ENCODE assay signal across 26 cellular contexts in genomic region chr14:92288994-92289393, GRCh38. TPM values are rescaled to one million over a fixed set of nuclear protein-coding genes. Genes with fewer than 3 reads are reported as not detected.
DNase-seq lines count a peak whose midpoint lies in the region; ATAC-seq and TF ChIP-seq lines count a peak whose summit lies in the region.
"Had no signal": no experiment of that assay in that cellular context is flagged by ENCODE, and none has a peak within 500 bp of the region (broad histone marks: within the 10 kb centered on the region; RNA-seq: fewer than 3 reads in every experiment).

No MANE protein-coding gene starts in this region.

- H3K27me3 ChIP-seq in foreskin keratinocyte: peaks cover 3% of the 10 kb centered on the region
- H3K27me3 ChIP-seq: BLaER1 had no signal

- H3K9me3 Mint-ChIP-seq in nephron: peaks cover 3% of the 10 kb centered on the region
- H3K9me3 Mint-ChIP-seq: CD4-positive, alpha-beta memory T cell; CD8-positive, alpha-beta memory T cell had no signal

- peaks cover 7% of the 10 kb centered on the region for H3K4me1 Mint-ChIP-seq in nephron
- H3K4me1 Mint-ChIP-seq: CD14-positive monocyte; CD4-positive, alpha-beta memory T cell; CD4-positive, CD25-positive, alpha-beta regulatory T cell; CD8-positive, alpha-beta memory T cell had no signal

- intact Hi-C loops in cardiac septum (cut with DNase I) (no loop called here), left cardiac atrium (cut with DNase I) (no loop called here)

- H3K36me3 Mint-ChIP-seq in nephron (ENCODE audit: low read depth): no peaks in the 10 kb centered on the region
- H3K36me3 Mint-ChIP-seq: CD14-positive monocyte; CD4-positive, alpha-beta memory T cell; CD4-positive, CD25-positive, alpha-beta regulatory T cell; CD8-positive, alpha-beta memory T cell had no signal

- peaks cover 18% of the 10 kb centered on the region for H3K27me3 Mint-ChIP-seq in nephron (ENCODE audit: low read depth)

- no peaks in the 10 kb centered on the region for H3K4me1 ChIP-seq in foreskin keratinocyte
- H3K4me1 ChIP-seq: A549, BE2C, BLaER1 had no signal

- peak; percentile 26 for DNase-seq in cardiac septum (ENCODE audit: low spot score)
- no peak for DNase-seq in left cardiac atrium
- DNase-seq in foreskin keratinocyte: no peak
- DNase-seq in AML-193 (lab: John Stamatoyannopoulos, UW): no peak
- DNase-seq: BE2C; C1 segment of cervical spinal cord; CD4-positive, alpha-beta memory T cell; CD4-positive, CD25-positive, alpha-beta regulatory T cell; CD8-positive, alpha-beta memory T cell; COR-L47; DMS 273 treated with DMSO at 0.1 percent for 48 hours; DMS153; DMS53; DMS79; DND-41; EL; GDM1 had no signal

- TF ChIP-seq CTCF in nephron (IDR thresholded peaks at IDR 0.05; ENCODE audit: unreplicated experiment in 3 of 3) (no peak), foreskin keratinocyte (conservative IDR thresholded peaks at IDR 0.05) (no peak)

- peak overlapping the region in 2 of 3 experiments; percentile 32 to 70 for H3K27ac Mint-ChIP-seq in nephron
- H3K27ac Mint-ChIP-seq: CD4-positive, alpha-beta memory T cell; CD4-positive, CD25-positive, alpha-beta regulatory T cell; CD8-positive, alpha-beta memory T cell had no signal

- H3K27ac ChIP-seq in foreskin keratinocyte: no peak overlapping the region
- H3K27ac ChIP-seq: 22Rv1, A549, BLaER1 had no signal

- ATAC-seq in left cardiac atrium (no peak), foreskin keratinocyte (no peak)
- ATAC-seq: A549, GM12878 had no signal

- no peak overlapping the region for H3K4me3 Mint-ChIP-seq in nephron
- H3K4me3 Mint-ChIP-seq: CD14-positive monocyte; CD4-positive, alpha-beta memory T cell; CD4-positive, CD25-positive, alpha-beta regulatory T cell; CD8-positive, alpha-beta memory T cell had no signal

RNA-seq across cellular contexts. Expression of gene SLC24A4, which starts 34.0 kb away (rescaled TPM):
- total RNA-seq in cardiac septum (not detected), left cardiac atrium (under 1 TPM; 0.26 to 0.53 TPM), foreskin keratinocyte (0.03 and 0.04 TPM in 2 replicates)
- 0.02 and 0.06 TPM in 2 replicates for polyA plus RNA-seq in foreskin keratinocyte
- total RNA-seq: A172; CD4-positive, alpha-beta memory T cell; CD4-positive, CD25-positive, alpha-beta regulatory T cell; Daoy; G401 had no signal
- polyA plus RNA-seq: CD4-positive, alpha-beta memory T cell; CD8-positive, alpha-beta memory T cell had no signal
